ENCODE assay signal across 9 cellular contexts in the genomic region with DNA sequence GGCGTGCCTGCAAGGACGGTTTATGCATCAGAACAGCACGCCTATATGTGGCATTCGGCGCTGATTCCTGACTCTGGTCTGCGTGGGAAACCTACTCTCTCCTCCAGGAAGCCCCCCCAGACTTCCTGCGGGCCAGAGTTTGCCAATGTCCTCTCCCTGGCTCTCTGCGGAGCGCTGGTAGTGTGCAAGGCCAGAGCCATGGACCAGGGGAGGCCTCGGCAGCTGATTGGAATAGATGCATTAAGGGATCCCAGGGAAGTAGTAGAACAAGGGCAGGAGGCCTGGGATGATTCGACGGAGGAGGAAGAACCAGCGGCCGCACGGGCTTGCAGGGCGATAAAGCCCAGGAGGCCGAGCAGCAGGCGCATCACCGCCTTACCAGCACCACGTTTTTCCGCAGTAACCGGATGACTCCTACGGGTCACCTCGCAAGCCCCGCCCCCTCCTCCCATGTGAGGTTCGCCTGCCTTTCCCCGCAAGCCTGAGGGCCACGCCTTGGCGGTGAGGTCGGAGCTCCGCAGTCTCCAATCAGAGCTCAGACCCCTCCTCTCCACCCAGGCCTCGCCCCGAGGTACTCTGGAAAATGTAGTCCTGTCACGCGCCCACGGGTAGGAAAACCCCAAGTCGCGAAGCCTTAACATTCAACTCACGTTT. TPM values are rescaled to one million over a fixed set of nuclear protein-coding genes. Genes with fewer than 3 reads are reported as not detected.
DNase-seq lines count a peak whose midpoint lies in the region; ATAC-seq and TF ChIP-seq lines count a peak whose summit lies in the region.
"Had no signal": no experiment of that assay in that cellular context is flagged by ENCODE, and none has a peak within 500 bp of the region (broad histone marks: within the 10 kb centered on the region; RNA-seq: fewer than 3 reads in every experiment).

No MANE protein-coding gene starts in this region.

- no peaks in the 10 kb centered on the region for H3K36me3 ChIP-seq in testis (ENCODE audit: low read depth, missing control alignments)

- intact Hi-C loops in testis (cut with DNase I; ENCODE audit: low total_unique reads): no loop called here

- TF ChIP-seq POLR2A in testis (IDR thresholded peaks at IDR 0.05): no peak

- no peak for TF ChIP-seq CTCF in testis (IDR thresholded peaks at IDR 0.05)

- H3K27me3 ChIP-seq in testis: no peaks in the 10 kb centered on the region

- H3K27ac ChIP-seq in testis: no peak overlapping the region
- H3K27ac ChIP-seq: C4-2B had no signal

- no peaks in the 10 kb centered on the region for H3K9me3 ChIP-seq in testis

- peak overlapping the region in 1 of 2 donors; percentile 15 for H3K4me3 ChIP-seq in testis

- peaks cover 13% of the 10 kb centered on the region for H3K4me1 ChIP-seq in testis

- no peak for ATAC-seq in GM18498 (IDR thresholded peaks at IDR 0.05; ENCODE audit: unreplicated experiment)

- peak; percentile 68 for DNase-seq in activated gamma-delta T cell treated with Interleukin-2 at 50 U/mL for 16 hours
- DNase-seq in activated gamma-delta T cell (lab: John Stamatoyannopoulos, UW): no peak
- DNase-seq in activated CD8-positive, alpha-beta memory T cell treated with anti-CD3 and anti-CD28 coated beads for 48 hours (ENCODE audit: low read depth in 2 of 3, low spot score in 2 of 3): peak; percentile 45 to 75 (median 70)
- DNase-seq in fibroblast of peridontal ligament (ENCODE audit: extremely low read depth): peak; percentile 47
- DNase-seq in occipital lobe (lab: John Stamatoyannopoulos, UW): peak; percentile 69
- DNase-seq in testis: peak; percentile 85
- DNase-seq in DMS153 (lab: John Stamatoyannopoulos, UW): no peak

- WGBS in testis, 2 donors: 12 to 13% methylated on average over 26 to 39 of the region's 39 CpGs

RNA-seq across cellular contexts. Expression of a gene that starts 5.0 kb away (rescaled TPM):
- 2.5 TPM for total RNA-seq in occipital lobe
- 10 to 100 TPM; 14.3 to 20.6 TPM for total RNA-seq in testis
- polyA plus RNA-seq in testis (ENCODE audit: insufficient read depth, low read depth, low replicate concordance): 16.9 TPM

RNA-seq across cellular contexts. Expression of a gene that starts 8.6 kb away (rescaled TPM):
- total RNA-seq in occipital lobe: 15.9 TPM
- total RNA-seq in testis: 1 to 10 TPM; 4.5 to 5.4 TPM
- polyA plus RNA-seq in testis (ENCODE audit: insufficient read depth, low read depth, low replicate concordance): 4.1 TPM

RNA-seq across cellular contexts. Expression of a gene that starts 42.1 kb away (rescaled TPM):
- total RNA-seq in occipital lobe (not detected), testis (not detected)
- not detected for polyA plus RNA-seq in testis (ENCODE audit: insufficient read depth, low read depth, low replicate concordance)

Comparison
In these comparisons a context has a peak if more than half of its experiments do, and no peak if none do; other contexts are left out.
1. DNase-seq: peak in activated gamma-delta T cell treated with Interleukin-2 at 50 U/mL for 16 hours (single experiment), activated CD8-positive, alpha-beta memory T cell treated with anti-CD3 and anti-CD28 coated beads for 48 hours (3 of 3), fibroblast of peridontal ligament (single experiment), occipital lobe (single experiment) and testis (single experiment); none in activated gamma-delta T cell (single experiment) and DMS153 (single experiment).